ENCODE assay signal across 8 cellular contexts in genomic region chr5:7392401-7393024, GRCh38. TPM values are rescaled to one million over a fixed set of nuclear protein-coding genes. Genes with fewer than 3 reads are reported as not detected.
DNase-seq lines count a peak whose midpoint lies in the region; ATAC-seq and TF ChIP-seq lines count a peak whose summit lies in the region.

No MANE protein-coding gene starts in this region.

- H3K27me3 Mint-ChIP-seq in activated CD4-positive, alpha-beta memory T cell treated with anti-CD3 and anti-CD28 coated beads for 36 hours: peaks cover 20% of the 10 kb centered on the region

- H3K4me3 ChIP-seq in AG04449 (ENCODE audit: low read depth, low read length) (no peak overlapping the region), H7 (ENCODE audit: insufficient read depth, low read depth, low read length) (no peak overlapping the region), PC-9 (no peak overlapping the region), heart right ventricle (no peak overlapping the region)

- H3K27ac Mint-ChIP-seq in activated CD4-positive, alpha-beta memory T cell treated with anti-CD3 and anti-CD28 coated beads for 36 hours: no peak overlapping the region

- peaks cover 5% of the 10 kb centered on the region for H3K4me1 Mint-ChIP-seq in activated CD4-positive, alpha-beta memory T cell treated with anti-CD3 and anti-CD28 coated beads for 36 hours (ENCODE audit: low read depth)

- H3K36me3 ChIP-seq in H7 (replicated peaks; ENCODE audit: control insufficient read depth, insufficient read depth, low read length): no peaks in the 10 kb centered on the region
- no peaks in the 10 kb centered on the region for H3K36me3 ChIP-seq in PC-9 (ENCODE audit: low read depth)
- no peaks in the 10 kb centered on the region for H3K36me3 ChIP-seq in heart right ventricle

- CTCF ChIA-PET in AG04449 (lab: Yijun Ruan, JAX): interaction anchor here (0.9 to 1.5 kb wide), 7 partner anchors 9 to 626 kb away, joined by 3 to 21 read pairs (median 4); no protein-coding TSS in a partner anchor
- CTCF ChIA-PET in PC-9 (lab: Charles Lee): no interaction called here
- CTCF ChIA-PET in activated CD4-positive, alpha-beta memory T cell treated with anti-CD3 and anti-CD28 coated beads for 36 hours (lab: Charles Lee): no interaction called here

- no peaks in the 10 kb centered on the region for H3K9me3 Mint-ChIP-seq in activated CD4-positive, alpha-beta memory T cell treated with anti-CD3 and anti-CD28 coated beads for 36 hours

- no peak overlapping the region for H3K4me2 ChIP-seq in PC-9

- H3K9me2 ChIP-seq in PC-9 (ENCODE audit: insufficient read depth): no peaks in the 10 kb centered on the region

- no peaks in the 10 kb centered on the region; the same call in 1 of the 2 replicates for H4K20me1 ChIP-seq in PC-9 (ENCODE audit: insufficient read depth)

- 39 to 41% methylated on average over 7 of the region's 7 CpGs for WGBS in heart right ventricle, 2 donors

- H3K4me3 Mint-ChIP-seq in activated CD4-positive, alpha-beta memory T cell treated with anti-CD3 and anti-CD28 coated beads for 36 hours: no peak overlapping the region

- H3K27ac ChIP-seq in PC-9 (no peak overlapping the region), heart right ventricle (no peak overlapping the region)

- TF ChIP-seq CTCF in AG04449 (IDR thresholded peaks at IDR 0.05; ENCODE audit: insufficient read depth, low read length, missing control alignments) (peak; percentile 64), PC-9 (conservative IDR thresholded peaks at IDR 0.05) (peak; percentile 63), heart right ventricle (IDR thresholded peaks at IDR 0.05) (peak in 8 of 9 donors; percentile 30 to 59 (median 50))

- no peak overlapping the region for H2AFZ ChIP-seq in PC-9

- BruUV-seq in PC-9 (replicated peaks; lab: Mats Ljungman, UMichigan): no TSS peak

- H3K27me3 ChIP-seq in H7 (ENCODE audit: control insufficient read depth, insufficient read depth, low read length): no peaks in the 10 kb centered on the region
- peaks cover 9% of the 10 kb centered on the region; the same call in 1 of the 2 replicates for H3K27me3 ChIP-seq in PC-9 (ENCODE audit: insufficient read depth, low read depth)
- H3K27me3 ChIP-seq in heart right ventricle: peaks cover 4 to 41% (median 34%) of the 10 kb centered on the region in 7 donors

- H3K4me1 ChIP-seq in PC-9 (replicated peaks; ENCODE audit: insufficient read depth): no peaks in the 10 kb centered on the region
- H3K4me1 ChIP-seq in heart right ventricle: peaks cover 0 to 12% (median 0%) of the 10 kb centered on the region in 9 donors

- H3K9me3 ChIP-seq in PC-9 (ENCODE audit: insufficient read depth, low read depth) (no peaks in the 10 kb centered on the region), heart right ventricle (no peaks in the 10 kb centered on the region)

- no peaks in the 10 kb centered on the region for H3F3A ChIP-seq in PC-9 (ENCODE audit: insufficient read depth, low read depth)

- DNase-seq in AG04449 (ENCODE audit: low read depth, low spot score): no peak
- peak; percentile 64 for DNase-seq in H7
- no peak for DNase-seq in PC-9
- no peak for DNase-seq in heart right ventricle
- peak; percentile 22 for DNase-seq in stromal cell of bone marrow (ENCODE audit: low read depth)
- no peak for DNase-seq in activated CD4-positive, alpha-beta memory T cell treated with anti-CD3 and anti-CD28 coated beads for 36 hours

- POLR2A ChIA-PET in AG04449 (lab: Yijun Ruan, JAX): no interaction called here
- POLR2A ChIA-PET in PC-9 (lab: Charles Lee; ENCODE audit: unreplicated experiment): no interaction called here
- POLR2A ChIA-PET in activated CD4-positive, alpha-beta memory T cell treated with anti-CD3 and anti-CD28 coated beads for 36 hours (lab: Charles Lee): no interaction called here

- intact Hi-C loops in PC-9 (cut with micrococcal nuclease; ENCODE audit: unreplicated experiment): loop anchor here (1.0 to 5.0 kb wide), 2 partner anchors 570 to 626 kb away; no protein-coding TSS in a partner anchor
- intact Hi-C loops in heart right ventricle (cut with DNase I): loop anchor here in 6 of 10 donors (5.0 to 10.0 kb wide), 4 partner anchors 568 to 628 kb away; no protein-coding TSS in a partner anchor
- intact Hi-C loops in activated CD4-positive, alpha-beta memory T cell treated with anti-CD3 and anti-CD28 coated beads for 36 hours (cut with micrococcal nuclease): loop anchor here (5.0 kb wide), 1 partner anchor 570 kb away; no protein-coding TSS in a partner anchor

- no peaks in the 10 kb centered on the region for H3K79me2 ChIP-seq in PC-9 (ENCODE audit: low read depth)

- ATAC-seq in heart right ventricle (peak in 2 of 8 donors; percentile 46 to 62), HG02870 (IDR thresholded peaks at IDR 0.05; ENCODE audit: unreplicated experiment) (no peak), GM21515 (IDR thresholded peaks at IDR 0.05; ENCODE audit: unreplicated experiment) (no peak)

- H3K36me3 Mint-ChIP-seq in activated CD4-positive, alpha-beta memory T cell treated with anti-CD3 and anti-CD28 coated beads for 36 hours: peaks cover 1% of the 10 kb centered on the region

RNA-seq across cellular contexts. Expression of gene ADCY2, which starts 3.4 kb away (rescaled TPM):
- total RNA-seq in H7 (2014; rRNA removed; shearing (Covaris generic)): 17.3 and 30.0 TPM in 2 replicates
- not detected in 2 replicates for total RNA-seq in PC-9 (2021)
- under 1 TPM; 0.04 to 0.90 (median 0.22) TPM for total RNA-seq in heart right ventricle
- under 1 TPM; 0.07 to 0.13 TPM for polyA plus RNA-seq in heart right ventricle
- not detected for total RNA-seq in activated CD4-positive, alpha-beta memory T cell treated with anti-CD3 and anti-CD28 coated beads for 36 hours

Comparison
In these comparisons a context has a peak if more than half of its experiments do, and no peak if none do; other contexts are left out.
1. DNase-seq: peak in H7 (single experiment) and stromal cell of bone marrow (single experiment); none in AG04449 (single experiment), PC-9 (0 of 2), heart right ventricle (0 of 2) and activated CD4-positive, alpha-beta memory T cell treated with anti-CD3 and anti-CD28 coated beads for 36 hours (single experiment).
2. Peak in every context shown above with its lines, with median percentiles within 50 percentile points of each other: CTCF ChIP-seq.